Comparison of ENCODE assay signal across 20 cellular contexts in the genomic region with DNA sequence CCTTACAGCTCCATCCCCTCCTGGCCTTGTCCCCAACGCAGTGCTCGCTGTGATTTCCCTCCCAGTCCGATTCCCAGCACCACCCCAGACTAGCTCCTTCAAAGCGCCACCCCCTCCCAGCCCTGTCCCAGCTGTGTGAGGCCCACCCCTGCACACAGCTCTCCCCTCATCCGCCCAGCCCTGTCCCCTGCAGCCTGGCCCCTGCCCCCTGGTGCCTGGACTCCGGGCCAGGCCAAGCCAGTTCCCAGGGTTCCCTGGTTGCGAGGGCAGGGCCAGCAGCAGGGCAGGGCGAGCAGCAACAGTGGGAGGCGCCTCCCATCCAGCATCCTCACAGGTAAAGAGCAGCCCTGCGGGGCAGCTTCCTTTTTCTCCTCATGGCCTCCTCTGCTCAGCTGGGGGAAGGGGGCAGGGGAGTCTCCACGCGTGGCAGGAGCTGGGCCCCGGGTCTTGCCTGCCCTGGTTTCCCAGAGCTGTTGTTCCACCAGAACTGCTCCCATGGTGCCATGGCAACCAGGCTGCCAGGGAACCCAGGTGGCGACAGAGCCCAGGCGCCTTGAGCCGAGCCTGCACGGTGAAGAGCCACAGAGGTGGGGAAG. TPM values are rescaled to one million over a fixed set of nuclear protein-coding genes. Genes with fewer than 3 reads are reported as not detected.
DNase-seq lines count a peak whose midpoint lies in the region; FAIRE-seq and TF ChIP-seq lines count a peak whose summit lies in the region.
"Had no signal": no experiment of that assay in that cellular context is flagged by ENCODE, and none has a peak within 500 bp of the region (broad histone marks: within the 10 kb centered on the region; RNA-seq: fewer than 3 reads in every experiment).

No MANE protein-coding gene starts in this region.

- no peak overlapping the region for H4K5ac ChIP-seq in H9 (ENCODE audit: insufficient read length, low read depth, low read length)

- no peak overlapping the region; the same call in 1 of the 2 replicates for H3K14ac ChIP-seq in H9 (ENCODE audit: insufficient read depth, low read length)

- H3K9ac ChIP-seq in H9 (ENCODE audit: extremely low read depth, insufficient read length, low read length) = no peak overlapping the region

- no peak overlapping the region for H2AFZ ChIP-seq in H9 (ENCODE audit: low read length)

- no peak overlapping the region for H4K91ac ChIP-seq in H9 (ENCODE audit: insufficient read length, low read depth, low read length)

- H3K4me1 ChIP-seq in H9 (ENCODE audit: insufficient read depth, low read length) = no peaks in the 10 kb centered on the region; the same call in 1 of the 2 replicates
- H3K4me1 ChIP-seq: colonic mucosa, heart left ventricle, right atrium auricular region, upper lobe of left lung had no signal

- WGBS in H9 (ENCODE audit: extremely low coverage, insufficient read length, low lambda C conversion rate) = no CpG with 5 or more reads among the region's 17 CpGs

- H3K18ac ChIP-seq in H9 (ENCODE audit: insufficient read length, low read depth, low read length) = no peak overlapping the region

- DNase-seq in DMS79 treated with DMSO at 0.1 percent for 48 hours (lab: John Stamatoyannopoulos, UW) (peak; percentile 4), H9 (peak; percentile 55), left kidney (ENCODE audit: low read depth, low spot score) (peak; percentile 56), GM19240 (ENCODE audit: insufficient read length, low spot score) (no peak), epidermal melanocyte (ENCODE audit: insufficient read length, low spot score) (no peak), frontal cortex (ENCODE audit: low spot score in 2 of 2) (no peak)
- DNase-seq in activated T-cell treated with anti-CD3 and anti-CD28 coated beads, Interleukin-2, amount 50 U/mL, for 24 hours = no peak
- DNase-seq: activated CD4-positive, alpha-beta T cell treated with anti-CD3 and anti-CD28 coated beads for 48 hours; activated CD8-positive, alpha-beta memory T cell treated with anti-CD3 and anti-CD28 coated beads, Interleukin-2, amount 10 ng/mL, durations not matched to agents 7 days and 5 days; activated naive CD8-positive, alpha-beta T cell treated with anti-CD3 and anti-CD28 coated beads, Interleukin-2, amount 10 ng/mL, durations not matched to agents 7 days and 5 days; CD4-positive, alpha-beta T cell; colonic mucosa; heart left ventricle; HFFc6; NCI-H187 treated with DMSO at 0.1 percent for 48 hours; NCI-H510A treated with DMSO at 0.1 percent for 48 hours; upper lobe of left lung had no signal

- H3K4me2 ChIP-seq in H9 (ENCODE audit: insufficient read depth, insufficient read length, low read length) = no peak overlapping the region

- no peak overlapping the region for H2BK20ac ChIP-seq in H9 (ENCODE audit: low read depth, low read length, poor library complexity, severe bottlenecking)

- H3K56ac ChIP-seq in H9 (ENCODE audit: insufficient read length, low read depth, low read length) = no peak overlapping the region

- H3K4me1 Mint-ChIP-seq in H9 = peaks cover 3 to 11% of the 10 kb centered on the region in 2 experiments
- peaks cover 25% of the 10 kb centered on the region for H3K4me1 Mint-ChIP-seq in brain
- H3K4me1 Mint-ChIP-seq in activated T-cell treated with anti-CD3 and anti-CD28 coated beads, Interleukin-2, amount 50 U/mL, for 24 hours (ENCODE audit: low read depth) = peaks cover 3% of the 10 kb centered on the region

- H3K9me3 Mint-ChIP-seq in H9 (peaks cover 67 to 73% of the 10 kb centered on the region in 2 experiments), brain (peaks cover 0 to 15% (median 0%) of the 10 kb centered on the region in 5 experiments)
- no peaks in the 10 kb centered on the region for H3K9me3 Mint-ChIP-seq in activated T-cell treated with anti-CD3 and anti-CD28 coated beads, Interleukin-2, amount 50 U/mL, for 24 hours
- H3K9me3 Mint-ChIP-seq: activated naive CD8-positive, alpha-beta T cell treated with anti-CD3 and anti-CD28 coated beads, Interleukin-2, amount 10 ng/mL, durations not matched to agents 7 days and 5 days; CD4-positive, alpha-beta T cell; HFFc6 had no signal

- H3K23ac ChIP-seq in H9 (ENCODE audit: insufficient read length, low read depth, low read length) = no peak overlapping the region

- H3K27me3 ChIP-seq in H9 (ENCODE audit: insufficient read depth, low read length) = no peaks in the 10 kb centered on the region
- H3K27me3 ChIP-seq: colonic mucosa, right atrium auricular region, upper lobe of left lung had no signal

- TF ChIP-seq CTCF in H9 (conservative IDR thresholded peaks at IDR 0.05) (no peak), brain (conservative IDR thresholded peaks at IDR 0.05) (no peak)

- no peak overlapping the region for H2BK120ac ChIP-seq in H9 (ENCODE audit: low read depth, low read length, poor library complexity, severe bottlenecking)

- no peak overlapping the region for H2BK5ac ChIP-seq in H9 (ENCODE audit: insufficient read length, low read length)

- H3K79me1 ChIP-seq in H9 (ENCODE audit: insufficient read depth, low read depth, low read length, poor library complexity, severe bottlenecking) = no peaks in the 10 kb centered on the region

- H3K36me3 Mint-ChIP-seq in H9 (ENCODE audit: insufficient read depth in 1 of 3, low read depth in 3 of 3) (peaks cover 11 to 33% (median 15%) of the 10 kb centered on the region in 3 experiments), brain (peaks cover 15% of the 10 kb centered on the region)
- H3K36me3 Mint-ChIP-seq in activated T-cell treated with anti-CD3 and anti-CD28 coated beads, Interleukin-2, amount 50 U/mL, for 24 hours (ENCODE audit: low read depth) = no peaks in the 10 kb centered on the region
- H3K36me3 Mint-ChIP-seq: activated CD8-positive, alpha-beta memory T cell treated with anti-CD3 and anti-CD28 coated beads, Interleukin-2, amount 10 ng/mL, durations not matched to agents 7 days and 5 days; activated naive CD8-positive, alpha-beta T cell treated with anti-CD3 and anti-CD28 coated beads, Interleukin-2, amount 10 ng/mL, durations not matched to agents 7 days and 5 days had no signal

- no peaks in the 10 kb centered on the region for H4K20me1 ChIP-seq in H9 (ENCODE audit: control insufficient read depth, insufficient read depth, insufficient read length)

- H3K9me3 ChIP-seq in H9 (ENCODE audit: control insufficient read depth, low read depth, low read length) = peaks cover 26% of the 10 kb centered on the region
- H3K9me3 ChIP-seq: colonic mucosa, heart left ventricle, right atrium auricular region, upper lobe of left lung had no signal

- H3K23me2 ChIP-seq in H9 (ENCODE audit: insufficient read length, low read depth, low read length, poor library complexity, severe bottlenecking) = no peaks in the 10 kb centered on the region

- no peaks in the 10 kb centered on the region; the same call in none of the 2 replicates for H3K27me3 Mint-ChIP-seq in H9 (ENCODE audit: low read depth)
- no peaks in the 10 kb centered on the region for H3K27me3 Mint-ChIP-seq in brain
- H3K27me3 Mint-ChIP-seq in activated T-cell treated with anti-CD3 and anti-CD28 coated beads, Interleukin-2, amount 50 U/mL, for 24 hours = peaks cover 16% of the 10 kb centered on the region
- H3K27me3 Mint-ChIP-seq: CD4-positive, alpha-beta T cell had no signal

- no peak overlapping the region for H3K27ac ChIP-seq in H9 (ENCODE audit: insufficient read length, low read depth, low read length)
- H3K27ac ChIP-seq: colonic mucosa, heart left ventricle, right atrium auricular region, upper lobe of left lung had no signal

- H2AK5ac ChIP-seq in H9 (ENCODE audit: insufficient read length, low read length) = no peak overlapping the region

- no peak overlapping the region for H3K4ac ChIP-seq in H9 (ENCODE audit: low read depth, low read length)

- H3T11ph ChIP-seq in H9 (ENCODE audit: low read length) = no peak overlapping the region

- H3K27ac Mint-ChIP-seq in H9 (peak overlapping the region in 1 of 3 experiments; percentile 84; a peak in 2 of 7 replicates), brain (peak overlapping the region in 3 of 5 experiments; percentile 37 to 82 (median 38))
- H3K27ac Mint-ChIP-seq in activated T-cell treated with anti-CD3 and anti-CD28 coated beads, Interleukin-2, amount 50 U/mL, for 24 hours = no peak overlapping the region
- H3K27ac Mint-ChIP-seq: activated CD8-positive, alpha-beta memory T cell treated with anti-CD3 and anti-CD28 coated beads, Interleukin-2, amount 10 ng/mL, durations not matched to agents 7 days and 5 days; activated naive CD8-positive, alpha-beta T cell treated with anti-CD3 and anti-CD28 coated beads, Interleukin-2, amount 10 ng/mL, durations not matched to agents 7 days and 5 days; CD4-positive, alpha-beta T cell; HFFc6 had no signal

- H4K8ac ChIP-seq in H9 (replicated peaks; ENCODE audit: insufficient read length, low read depth, low read length) = no peak overlapping the region

- no peak for FAIRE-seq in frontal cortex (lab: Jason Lieb, UNC)
- FAIRE-seq: islet of Langerhans had no signal

- peak overlapping the region; percentile 24 to 42; a peak in 3 of 5 replicates for H3K4me3 Mint-ChIP-seq in H9
- no peak overlapping the region for H3K4me3 Mint-ChIP-seq in brain
- H3K4me3 Mint-ChIP-seq in activated T-cell treated with anti-CD3 and anti-CD28 coated beads, Interleukin-2, amount 50 U/mL, for 24 hours = no peak overlapping the region
- H3K4me3 Mint-ChIP-seq: activated CD8-positive, alpha-beta memory T cell treated with anti-CD3 and anti-CD28 coated beads, Interleukin-2, amount 10 ng/mL, durations not matched to agents 7 days and 5 days; activated naive CD8-positive, alpha-beta T cell treated with anti-CD3 and anti-CD28 coated beads, Interleukin-2, amount 10 ng/mL, durations not matched to agents 7 days and 5 days; CD4-positive, alpha-beta T cell; HFFc6 had no signal

- no peak overlapping the region for H2BK15ac ChIP-seq in H9 (ENCODE audit: low read depth, low read length)

- no peaks in the 10 kb centered on the region for H3K79me2 ChIP-seq in H9 (ENCODE audit: insufficient read depth, low read length)

- no peak overlapping the region for H2BK12ac ChIP-seq in H9 (ENCODE audit: insufficient read length, low read depth, low read length)

RNA-seq across cellular contexts. Expression of gene IQSEC2, which starts 24.8 kb away (rescaled TPM):
- total RNA-seq in H9 (2021) (7.0 and 8.4 TPM in 2 replicates), frontal cortex (9.8 TPM)
- 17.8 TPM for polyA plus RNA-seq in brain (ENCODE audit: insufficient read depth, low read depth, low replicate concordance)

RNA-seq across cellular contexts. Expression of gene KDM5C, which starts 31.5 kb away (rescaled TPM):
- total RNA-seq in H9 (2021) (98.7 and 105 TPM in 2 replicates), frontal cortex (62.4 TPM)
- 54.7 TPM for polyA plus RNA-seq in brain (ENCODE audit: insufficient read depth, low read depth, low replicate concordance)

Comparison
In these comparisons a context has a peak if more than half of its experiments do, and no peak if none do; other contexts are left out.
1. DNase-seq: peak in DMS79 treated with DMSO at 0.1 percent for 48 hours (single experiment), H9 (single experiment) and left kidney (single experiment); none in GM19240 (single experiment), activated T-cell treated with anti-CD3 and anti-CD28 coated beads, Interleukin-2, amount 50 U/mL, for 24 hours (single experiment), epidermal melanocyte (single experiment) and frontal cortex (0 of 2).
2. H3K4me3 Mint-ChIP-seq: peak in H9 (2 of 2); none in brain (0 of 5) and activated T-cell treated with anti-CD3 and anti-CD28 coated beads, Interleukin-2, amount 50 U/mL, for 24 hours (single experiment).